In the genomic region with DNA sequence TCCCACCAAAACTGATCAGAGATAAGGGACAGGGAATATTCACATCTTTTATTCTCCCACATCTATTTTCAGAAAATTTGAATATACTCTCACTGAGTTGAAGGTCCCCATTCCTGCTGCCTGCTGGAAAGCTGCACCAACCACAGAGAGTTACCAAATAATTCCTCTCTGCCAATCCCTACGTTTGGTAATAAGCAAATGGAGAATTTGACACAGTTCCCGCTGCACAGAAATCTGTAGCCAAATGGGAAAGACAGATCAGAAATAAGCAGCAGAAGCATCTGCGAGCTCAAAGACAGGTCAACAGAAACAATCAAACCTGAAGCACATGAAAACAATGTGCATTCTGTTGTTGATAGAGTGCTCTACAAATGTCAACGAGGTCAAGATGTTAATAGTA, we compare ENCODE assay signal across 22 cellular contexts. TPM values are rescaled to one million over a fixed set of nuclear protein-coding genes. Genes with fewer than 3 reads are reported as not detected.
"Had no signal": no experiment of that assay in that cellular context is flagged by ENCODE, and none has a peak within 500 bp of the region (broad histone marks: within the 10 kb centered on the region; RNA-seq: fewer than 3 reads in every experiment).

No MANE protein-coding gene starts in this region.

- H3K4me1 Mint-ChIP-seq: naive thymus-derived CD4-positive, alpha-beta T cell; nephron; stimulated activated naive CD8-positive, alpha-beta T cell treated with anti-CD3 and anti-CD28 coated beads, Interleukin-15, amount 100 ng/mL, for 72 hours had no signal

- H3K27me3 Mint-ChIP-seq: progenitor cell of endocrine pancreas; stimulated activated naive CD8-positive, alpha-beta T cell treated with anti-CD3 and anti-CD28 coated beads, Interleukin-15, amount 100 ng/mL, for 72 hours had no signal

- H3K4me3 Mint-ChIP-seq: naive thymus-derived CD4-positive, alpha-beta T cell; nephron; neural progenitor cell; stimulated activated naive CD8-positive, alpha-beta T cell treated with anti-CD3 and anti-CD28 coated beads, Interleukin-15, amount 100 ng/mL, for 72 hours had no signal

- DNase-seq: dermis blood vessel endothelial cell; effector memory CD4-positive, alpha-beta T cell; erythroblast; esophagus squamous epithelium; foreskin melanocyte; glutamatergic neuron; left lung; mesendoderm; naive thymus-derived CD4-positive, alpha-beta T cell; stimulated activated CD4-positive, alpha-beta T cell treated with anti-CD3 and anti-CD28 coated beads, Interleukin-12 subunit alpha, Interleukin-12 subunit beta, amount 100 ng/mL, for 4 hours; stimulated activated CD4-positive, alpha-beta T cell treated with anti-CD3 and anti-CD28 coated beads, Interleukin-1b, Interleukin-23, amount 100 ng/mL, for 48 hours; stimulated activated CD4-positive, alpha-beta T cell treated with anti-CD3 and anti-CD28 coated beads, Interleukin-4, amount 100 ng/mL, for 1 hour; stimulated activated CD8-positive, alpha-beta memory T cell treated with anti-CD3 and anti-CD28 coated beads, Interleukin-4, amount 100 ng/mL, for 48 hours; stimulated activated naive CD4-positive, alpha-beta T cell; stimulated activated naive CD8-positive, alpha-beta T cell treated with anti-CD3 and anti-CD28 coated beads, Interleukin-15, amount 100 ng/mL, for 72 hours; transverse colon; upper lobe of right lung; uterus had no signal

- H3K27ac Mint-ChIP-seq: naive thymus-derived CD4-positive, alpha-beta T cell; nephron; neural progenitor cell; progenitor cell of endocrine pancreas; stimulated activated naive CD8-positive, alpha-beta T cell treated with anti-CD3 and anti-CD28 coated beads, Interleukin-15, amount 100 ng/mL, for 72 hours had no signal

- ATAC-seq: left lung; naive thymus-derived CD4-positive, alpha-beta T cell; sciatic nerve; stimulated activated naive CD8-positive, alpha-beta T cell treated with anti-CD3 and anti-CD28 coated beads, Interleukin-15, amount 100 ng/mL, for 72 hours; upper lobe of right lung had no signal

RNA-seq across cellular contexts. Expression of a gene that starts 9.9 kb away (rescaled TPM):
- polyA plus RNA-seq: naive thymus-derived CD4-positive, alpha-beta T cell had no signal
